26 cellular contexts compared by ENCODE assay signal in genomic region chr12:118493962-118494361, GRCh38.
"Had no signal": no experiment of that assay in that cellular context is flagged by ENCODE, and none has a peak within 500 bp of the region (broad histone marks: within the 10 kb centered on the region; RNA-seq: fewer than 3 reads in every experiment).

No MANE protein-coding gene starts in this region.

- H3K9me3 Mint-ChIP-seq: dendritic cell treated with granulocyte-macrophage colony-stimulating factor and Interleukin-4, amounts not matched to agents 40 ng/mL and 50 ng/mL, for 4 days; stimulated activated effector memory CD8-positive, alpha-beta T cell treated with anti-CD3 and anti-CD28 coated beads, Interleukin-12 subunit alpha, Interleukin-12 subunit beta, amount 100 ng/mL, for 72 hours had no signal

- H3K27ac Mint-ChIP-seq: dendritic cell treated with granulocyte-macrophage colony-stimulating factor and Interleukin-4, amounts not matched to agents 40 ng/mL and 50 ng/mL, for 4 days; naive thymus-derived CD8-positive, alpha-beta T cell; nephron progenitor cell; stimulated activated effector memory CD8-positive, alpha-beta T cell treated with anti-CD3 and anti-CD28 coated beads, Interleukin-12 subunit alpha, Interleukin-12 subunit beta, amount 100 ng/mL, for 72 hours had no signal

- H3K36me3 Mint-ChIP-seq: stimulated activated effector memory CD8-positive, alpha-beta T cell treated with anti-CD3 and anti-CD28 coated beads, Interleukin-12 subunit alpha, Interleukin-12 subunit beta, amount 100 ng/mL, for 72 hours had no signal

- H3K36me3 ChIP-seq: esophagus muscularis mucosa, gastroesophageal sphincter, heart left ventricle, prostate gland, right atrium auricular region, stomach, thyroid gland, vagina had no signal

- H3K4me3 Mint-ChIP-seq: dendritic cell treated with granulocyte-macrophage colony-stimulating factor and Interleukin-4, amounts not matched to agents 40 ng/mL and 50 ng/mL, for 4 days; naive thymus-derived CD8-positive, alpha-beta T cell; nephron progenitor cell; stimulated activated effector memory CD8-positive, alpha-beta T cell treated with anti-CD3 and anti-CD28 coated beads, Interleukin-12 subunit alpha, Interleukin-12 subunit beta, amount 100 ng/mL, for 72 hours had no signal

- H3K4me1 Mint-ChIP-seq: naive thymus-derived CD8-positive, alpha-beta T cell; stimulated activated effector memory CD8-positive, alpha-beta T cell treated with anti-CD3 and anti-CD28 coated beads, Interleukin-12 subunit alpha, Interleukin-12 subunit beta, amount 100 ng/mL, for 72 hours had no signal

- H3K79me2 ChIP-seq: hepatocyte had no signal

- H3K4me1 ChIP-seq: foreskin keratinocyte, prostate gland, right atrium auricular region, thyroid gland, vagina had no signal

- ATAC-seq: foreskin keratinocyte; gastroesophageal sphincter; heart left ventricle; left lobe of liver; naive thymus-derived CD8-positive, alpha-beta T cell; sciatic nerve; stimulated activated effector memory CD8-positive, alpha-beta T cell treated with anti-CD3 and anti-CD28 coated beads, Interleukin-12 subunit alpha, Interleukin-12 subunit beta, amount 100 ng/mL, for 72 hours had no signal

- H3K27me3 Mint-ChIP-seq: dendritic cell treated with granulocyte-macrophage colony-stimulating factor and Interleukin-4, amounts not matched to agents 40 ng/mL and 50 ng/mL, for 4 days had no signal

- DNase-seq: effector memory CD4-positive, alpha-beta T cell; foreskin keratinocyte; heart left ventricle; kidney; mesenchymal stem cell; midbrain; naive thymus-derived CD8-positive, alpha-beta T cell; nephron progenitor cell; nucleus accumbens; stimulated activated CD4-positive, alpha-beta T cell treated with anti-CD3 and anti-CD28 coated beads, Interleukin-2, amount 100 ng/mL, for 24 hours; stimulated activated CD4-positive, alpha-beta T cell treated with anti-CD3 and anti-CD28 coated beads, Interleukin-4, amount 100 ng/mL, for 24 hours; stimulated activated naive CD4-positive, alpha-beta T cell treated with Interleukin-2 at 50 U/mL for 16 hours; stomach; thyroid gland; trophoblast cell had no signal

- H3K27ac ChIP-seq: esophagus muscularis mucosa, foreskin keratinocyte, hepatocyte, prostate gland, right atrium auricular region, stomach, thyroid gland, vagina had no signal

- H2AFZ ChIP-seq: hepatocyte had no signal

- H3K4me3 ChIP-seq: esophagus muscularis mucosa, gastroesophageal sphincter, heart left ventricle, hepatocyte, lung, prostate gland, right atrium auricular region, stomach, thyroid gland, vagina had no signal

- H3K27me3 ChIP-seq: esophagus muscularis mucosa, foreskin keratinocyte, gastroesophageal sphincter, heart left ventricle, hepatocyte, right atrium auricular region, stomach, thyroid gland, vagina had no signal

- H3K4me2 ChIP-seq: hepatocyte had no signal
